ENCODE assay signal across 1 cellular context in genomic region chr16:86826931-86827330, GRCh38.
TF ChIP-seq lines count a peak whose summit lies in the region.

No MANE protein-coding gene starts in this region.

TF ChIP-seq in endothelial cell of umbilical vein, 7 proteins besides CTCF, POLR2A, EP300 and RAD21:
- TF ChIP-seq EZH2 (IDR thresholded peaks at IDR 0.05; ENCODE audit: borderline replicate concordance, low read depth, low read length, severe bottlenecking) (no peak), MAX (IDR thresholded peaks at IDR 0.05; ENCODE audit: insufficient read depth, insufficient read length) (no peak), JUN (IDR thresholded peaks at IDR 0.05; ENCODE audit: borderline replicate concordance, insufficient read depth, insufficient read length, low read depth) (no peak), POLR2AphosphoS5 (IDR thresholded peaks at IDR 0.05; ENCODE audit: insufficient read depth, low read depth, low read length) (no peak)
